In genomic region chr4:100017627-100018310, GRCh38 we compare ENCODE assay signal across 14 cellular contexts.
A peak's percentile ranks its signal among the peaks of the same experiment; 100 is the strongest.
DNase-seq lines count a peak whose midpoint lies in the region; ATAC-seq and FAIRE-seq lines count a peak whose summit lies in the region.
"Had no signal": no experiment of that assay in that cellular context is flagged by ENCODE, and none has a peak within 500 bp of the region (broad histone marks: within the 10 kb centered on the region; RNA-seq: fewer than 3 reads in every experiment).

No MANE protein-coding gene starts in this region.

- H3K4me3 Mint-ChIP-seq in activated naive CD4-positive, alpha-beta T cell treated with anti-CD3 and anti-CD28 coated beads, Interleukin-2, amount 50 U/mL, for 24 hours = no peak overlapping the region
- no peak overlapping the region for H3K4me3 Mint-ChIP-seq in activated naive CD4-positive, alpha-beta T cell treated with anti-CD3 and anti-CD28 coated beads, Interleukin-2, amount 10 ng/mL, durations not matched to agents 7 days and 5 days
- H3K4me3 Mint-ChIP-seq in stimulated activated naive CD8-positive, alpha-beta T cell treated with anti-CD3 and anti-CD28 coated beads, Interleukin-15, amount 100 ng/mL, for 72 hours = no peak overlapping the region
- H3K4me3 Mint-ChIP-seq: activated CD4-positive, alpha-beta T cell treated with anti-CD3 and anti-CD28 coated beads, Interleukin-2, amount 10 ng/mL, durations not matched to agents 7 days and 5 days; GM23338; type B pancreatic cell had no signal

- H3K27me3 Mint-ChIP-seq in activated naive CD4-positive, alpha-beta T cell treated with anti-CD3 and anti-CD28 coated beads, Interleukin-2, amount 50 U/mL, for 24 hours = peaks cover 7% of the 10 kb centered on the region
- peaks cover 5% of the 10 kb centered on the region for H3K27me3 Mint-ChIP-seq in activated naive CD4-positive, alpha-beta T cell treated with anti-CD3 and anti-CD28 coated beads, Interleukin-2, amount 10 ng/mL, durations not matched to agents 7 days and 5 days
- H3K27me3 Mint-ChIP-seq in stimulated activated naive CD8-positive, alpha-beta T cell treated with anti-CD3 and anti-CD28 coated beads, Interleukin-15, amount 100 ng/mL, for 72 hours = peaks cover 11% of the 10 kb centered on the region
- H3K27me3 Mint-ChIP-seq: type B pancreatic cell had no signal

- ATAC-seq in HG02884 (IDR thresholded peaks at IDR 0.05; ENCODE audit: unreplicated experiment) = peak; percentile 96
- peak; percentile 98 for ATAC-seq in stimulated activated naive CD8-positive, alpha-beta T cell treated with anti-CD3 and anti-CD28 coated beads, Interleukin-15, amount 100 ng/mL, for 72 hours
- ATAC-seq: GM23338 had no signal

- no peaks in the 10 kb centered on the region for H3K36me3 Mint-ChIP-seq in activated naive CD4-positive, alpha-beta T cell treated with anti-CD3 and anti-CD28 coated beads, Interleukin-2, amount 50 U/mL, for 24 hours
- H3K36me3 Mint-ChIP-seq in activated naive CD4-positive, alpha-beta T cell treated with anti-CD3 and anti-CD28 coated beads, Interleukin-2, amount 10 ng/mL, durations not matched to agents 7 days and 5 days = no peaks in the 10 kb centered on the region
- H3K36me3 Mint-ChIP-seq: type B pancreatic cell had no signal

- no peak for FAIRE-seq in RCC 7860 (lab: Jason Lieb, UNC)

- CTCF ChIA-PET in activated naive CD4-positive, alpha-beta T cell treated with anti-CD3 and anti-CD28 coated beads, Interleukin-2, amount 10 ng/mL, durations not matched to agents 7 days and 5 days (lab: Charles Lee) = no interaction called here

- DNase-seq in activated naive CD4-positive, alpha-beta T cell treated with anti-CD3 and anti-CD28 coated beads, Interleukin-2, amount 10 ng/mL, durations not matched to agents 7 days and 5 days = no peak
- peak; percentile 11 for DNase-seq in M059J (ENCODE audit: low read depth)
- DNase-seq in stimulated activated naive CD8-positive, alpha-beta T cell treated with anti-CD3 and anti-CD28 coated beads, Interleukin-15, amount 100 ng/mL, for 72 hours = no peak
- no peak for DNase-seq in GM19240 (ENCODE audit: insufficient read length, low spot score)
- no peak for DNase-seq in NCI-H345 (lab: John Stamatoyannopoulos, UW)
- DNase-seq in RCC 7860 (ENCODE audit: low spot score) = no peak
- DNase-seq: activated CD4-positive, alpha-beta T cell treated with anti-CD3 and anti-CD28 coated beads, Interleukin-2, amount 10 ng/mL, durations not matched to agents 7 days and 5 days; aorta; KBM-7; NCI-H446 had no signal

- no peaks in the 10 kb centered on the region for H3K9me3 Mint-ChIP-seq in activated naive CD4-positive, alpha-beta T cell treated with anti-CD3 and anti-CD28 coated beads, Interleukin-2, amount 50 U/mL, for 24 hours
- no peaks in the 10 kb centered on the region for H3K9me3 Mint-ChIP-seq in activated naive CD4-positive, alpha-beta T cell treated with anti-CD3 and anti-CD28 coated beads, Interleukin-2, amount 10 ng/mL, durations not matched to agents 7 days and 5 days
- H3K9me3 Mint-ChIP-seq in stimulated activated naive CD8-positive, alpha-beta T cell treated with anti-CD3 and anti-CD28 coated beads, Interleukin-15, amount 100 ng/mL, for 72 hours = no peaks in the 10 kb centered on the region
- H3K9me3 Mint-ChIP-seq: activated CD4-positive, alpha-beta T cell treated with anti-CD3 and anti-CD28 coated beads, Interleukin-2, amount 10 ng/mL, durations not matched to agents 7 days and 5 days; type B pancreatic cell had no signal

- peak overlapping the region; percentile 83 for H3K27ac Mint-ChIP-seq in activated naive CD4-positive, alpha-beta T cell treated with anti-CD3 and anti-CD28 coated beads, Interleukin-2, amount 50 U/mL, for 24 hours
- H3K27ac Mint-ChIP-seq in activated naive CD4-positive, alpha-beta T cell treated with anti-CD3 and anti-CD28 coated beads, Interleukin-2, amount 10 ng/mL, durations not matched to agents 7 days and 5 days = no peak overlapping the region
- peak overlapping the region in 1 of 2 donors; percentile 53 for H3K27ac Mint-ChIP-seq in stimulated activated naive CD8-positive, alpha-beta T cell treated with anti-CD3 and anti-CD28 coated beads, Interleukin-15, amount 100 ng/mL, for 72 hours
- H3K27ac Mint-ChIP-seq: activated CD4-positive, alpha-beta T cell treated with anti-CD3 and anti-CD28 coated beads, Interleukin-2, amount 10 ng/mL, durations not matched to agents 7 days and 5 days; GM23338; type B pancreatic cell had no signal

- peaks cover 11% of the 10 kb centered on the region for H3K4me1 Mint-ChIP-seq in activated naive CD4-positive, alpha-beta T cell treated with anti-CD3 and anti-CD28 coated beads, Interleukin-2, amount 50 U/mL, for 24 hours
- no peaks in the 10 kb centered on the region for H3K4me1 Mint-ChIP-seq in activated naive CD4-positive, alpha-beta T cell treated with anti-CD3 and anti-CD28 coated beads, Interleukin-2, amount 10 ng/mL, durations not matched to agents 7 days and 5 days
- H3K4me1 Mint-ChIP-seq in stimulated activated naive CD8-positive, alpha-beta T cell treated with anti-CD3 and anti-CD28 coated beads, Interleukin-15, amount 100 ng/mL, for 72 hours = peaks cover 11% of the 10 kb centered on the region
- H3K4me1 Mint-ChIP-seq: activated CD4-positive, alpha-beta T cell treated with anti-CD3 and anti-CD28 coated beads, Interleukin-2, amount 10 ng/mL, durations not matched to agents 7 days and 5 days had no signal
